Comparison of ENCODE assay signal across 1 cellular context in the genomic region with DNA sequence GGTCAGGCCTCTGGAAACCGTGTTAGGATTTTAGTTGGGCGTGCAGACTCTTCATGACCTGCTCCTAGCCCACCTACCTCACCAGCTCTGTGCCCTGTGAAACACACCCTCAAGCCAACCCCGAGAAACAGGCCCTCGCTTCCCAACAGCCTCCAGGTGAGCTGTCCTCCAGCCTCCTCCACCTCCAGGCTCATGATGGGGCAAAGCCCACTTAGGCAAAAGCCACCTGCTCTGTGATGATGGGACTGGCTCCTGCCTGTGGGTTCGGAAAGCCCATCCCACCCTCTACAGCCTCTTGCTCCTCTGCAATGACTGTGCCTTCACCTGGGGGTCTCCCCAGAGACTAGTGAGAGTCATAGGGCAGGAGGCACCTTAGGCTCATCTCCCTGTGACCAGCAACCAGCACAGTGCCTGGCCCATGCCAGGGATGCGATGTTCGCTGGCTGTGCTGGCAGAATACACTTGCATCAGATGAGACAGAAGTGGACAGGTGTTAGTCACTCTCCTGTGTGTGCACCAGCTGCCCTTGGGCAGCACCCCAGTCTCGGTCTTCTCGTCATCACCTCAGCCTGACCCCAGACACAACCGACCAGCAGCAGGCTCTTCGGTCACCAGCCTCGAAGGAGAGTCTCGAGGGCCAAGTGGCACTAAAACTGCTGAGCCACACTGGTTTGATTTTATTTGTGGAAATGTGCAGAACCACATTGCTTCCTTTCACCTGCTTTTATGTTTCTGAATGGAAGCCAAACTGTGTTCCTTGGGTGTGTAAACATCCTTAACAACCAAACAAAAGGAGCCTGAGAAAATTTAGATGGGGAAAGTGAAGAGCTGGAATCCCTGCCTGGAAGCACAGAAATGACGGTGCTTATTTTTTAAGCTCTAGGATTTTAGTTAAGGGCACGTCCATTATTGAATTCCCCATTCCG.
TF ChIP-seq lines count a peak whose summit lies in the region.

No MANE protein-coding gene starts in this region.

TF ChIP-seq in IMR-90, 13 proteins besides CTCF, POLR2A, EP300 and RAD21 (continued from another document):
- TF ChIP-seq, protein P1, sequence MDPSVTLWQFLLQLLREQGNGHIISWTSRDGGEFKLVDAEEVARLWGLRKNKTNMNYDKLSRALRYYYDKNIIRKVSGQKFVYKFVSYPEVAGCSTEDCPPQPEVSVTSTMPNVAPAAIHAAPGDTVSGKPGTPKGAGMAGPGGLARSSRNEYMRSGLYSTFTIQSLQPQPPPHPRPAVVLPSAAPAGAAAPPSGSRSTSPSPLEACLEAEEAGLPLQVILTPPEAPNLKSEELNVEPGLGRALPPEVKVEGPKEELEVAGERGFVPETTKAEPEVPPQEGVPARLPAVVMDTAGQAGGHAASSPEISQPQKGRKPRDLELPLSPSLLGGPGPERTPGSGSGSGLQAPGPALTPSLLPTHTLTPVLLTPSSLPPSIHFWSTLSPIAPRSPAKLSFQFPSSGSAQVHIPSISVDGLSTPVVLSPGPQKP (IDR thresholded peaks at IDR 0.05; ENCODE audit: borderline replicate concordance, low read depth, low read length) = no peak
